Comparison of ENCODE assay signal across 14 cellular contexts in genomic region chr11:27916541-27917100, GRCh38.
DNase-seq lines count a peak whose midpoint lies in the region; ATAC-seq, FAIRE-seq and TF ChIP-seq lines count a peak whose summit lies in the region.
"Had no signal": no experiment of that assay in that cellular context is flagged by ENCODE, and none has a peak within 500 bp of the region (broad histone marks: within the 10 kb centered on the region; RNA-seq: fewer than 3 reads in every experiment).

No MANE protein-coding gene starts in this region.

- no peaks in the 10 kb centered on the region for H3K4me1 Mint-ChIP-seq in naive thymus-derived CD8-positive, alpha-beta T cell
- H3K4me1 Mint-ChIP-seq: B cell had no signal

- POLR2A ChIA-PET in naive thymus-derived CD8-positive, alpha-beta T cell (lab: Charles Lee) = no interaction called here

- no peak overlapping the region for H3K27ac Mint-ChIP-seq in naive thymus-derived CD8-positive, alpha-beta T cell
- H3K27ac Mint-ChIP-seq: B cell; T-helper 1 cell treated with Interleukin-12 subunit alpha and Interleukin-12 subunit beta and Interleukin-4 antibody, amounts not matched to agents 30 μg/mL and 1 μg/mL, for 36 hours had no signal

- peaks cover 0 to 3% (median 0%) of the 10 kb centered on the region in 9 donors for H3K9me3 Mint-ChIP-seq in naive thymus-derived CD8-positive, alpha-beta T cell

- peak; percentile 94 for ATAC-seq in GM19452 (IDR thresholded peaks at IDR 0.05; ENCODE audit: unreplicated experiment)
- peak; percentile 90 for ATAC-seq in HG02885 (IDR thresholded peaks at IDR 0.05; ENCODE audit: poor library complexity, unreplicated experiment)
- no peak for ATAC-seq in naive thymus-derived CD8-positive, alpha-beta T cell
- ATAC-seq: gastroesophageal sphincter had no signal

- no peak overlapping the region for H3K4me3 Mint-ChIP-seq in naive thymus-derived CD8-positive, alpha-beta T cell
- H3K4me3 Mint-ChIP-seq: B cell; T-helper 1 cell treated with Interleukin-12 subunit alpha and Interleukin-12 subunit beta and Interleukin-4 antibody, amounts not matched to agents 30 μg/mL and 1 μg/mL, for 36 hours had no signal

- DNase-seq in GM13976 (ENCODE audit: low spot score) (peak; percentile 21), HT1080 (ENCODE audit: low read depth) (peak; percentile 47), NCI-H446 (lab: John Stamatoyannopoulos, UW) (no peak), NCI-H524 treated with DMSO at 0.1 percent for 48 hours (lab: John Stamatoyannopoulos, UW) (no peak), D721Med (ENCODE audit: insufficient read length, low spot score) (no peak)
- no peak for DNase-seq in naive thymus-derived CD8-positive, alpha-beta T cell
- DNase-seq: activated T-cell treated with anti-CD3 and anti-CD28 coated beads, Interleukin-2, amount 50 U/mL, for 48 hours; colonic mucosa; NCI-H345 had no signal

- in situ Hi-C loops in GM13976 (cut with MboI; ENCODE audit: low sequenced_read_pairs, unreplicated experiment) = no loop called here

- H3K27me3 Mint-ChIP-seq in naive thymus-derived CD8-positive, alpha-beta T cell = peaks cover 1 to 18% (median 4%) of the 10 kb centered on the region in 5 donors
- H3K27me3 Mint-ChIP-seq: B cell had no signal

- TF ChIP-seq CTCF in GM13976 (IDR thresholded peaks at IDR 0.05; ENCODE audit: borderline replicate concordance, control extremely low read depth, extremely low read depth, insufficient read depth, missing control alignments) = no peak
- TF ChIP-seq CTCF in D721Med (IDR thresholded peaks at IDR 0.05; ENCODE audit: insufficient read depth, missing control alignments) = no peak

- FAIRE-seq in D721Med (lab: Jason Lieb, UNC) = no peak

- no peaks in the 10 kb centered on the region for H3K36me3 Mint-ChIP-seq in naive thymus-derived CD8-positive, alpha-beta T cell

Comparison
In these comparisons a context has a peak if more than half of its experiments do, and no peak if none do; other contexts are left out.
1. DNase-seq: peak in GM13976 (single experiment) and HT1080 (single experiment); none in NCI-H446 (0 of 2), naive thymus-derived CD8-positive, alpha-beta T cell (0 of 10), NCI-H524 treated with DMSO at 0.1 percent for 48 hours (single experiment) and D721Med (single experiment).
2. ATAC-seq: peak in GM19452 (single experiment) and HG02885 (single experiment); none in naive thymus-derived CD8-positive, alpha-beta T cell (0 of 2).